In the genomic region with DNA sequence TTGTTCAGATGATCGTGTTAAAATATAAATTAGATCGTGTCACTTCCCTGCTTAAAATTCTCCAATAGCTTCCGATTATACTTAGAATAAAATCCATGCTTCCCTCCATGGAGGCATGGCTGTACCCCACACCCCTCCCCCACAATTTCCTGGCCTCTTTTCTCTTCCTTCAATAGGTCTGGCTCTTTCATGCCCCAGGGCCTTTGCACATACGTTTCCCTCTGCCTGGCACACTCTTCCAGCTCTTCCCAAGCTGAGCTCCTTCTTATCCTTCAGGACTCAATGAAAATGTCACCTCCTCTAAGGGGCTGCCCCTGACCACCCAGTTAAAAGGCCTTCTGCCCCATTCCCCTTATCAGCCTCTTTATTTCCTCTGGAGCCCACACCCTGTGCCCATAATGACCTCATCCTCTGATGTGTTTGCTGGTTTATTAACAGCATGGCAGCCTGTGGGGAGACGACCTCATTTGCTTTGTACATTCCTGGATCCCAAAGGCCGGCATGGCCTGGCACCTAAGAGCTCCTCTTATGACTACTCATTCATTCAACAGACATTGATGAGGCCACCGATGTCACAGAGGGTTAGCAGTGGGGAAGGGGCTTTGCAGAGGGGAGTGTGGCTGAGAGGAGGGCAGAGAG, we compare ENCODE assay signal across 22 cellular contexts. TPM values are rescaled to one million over a fixed set of nuclear protein-coding genes. Genes with fewer than 3 reads are reported as not detected.
A peak's percentile ranks its signal among the peaks of the same experiment; 100 is the strongest.
DNase-seq lines count a peak whose midpoint lies in the region; ATAC-seq, FAIRE-seq and TF ChIP-seq lines count a peak whose summit lies in the region.
"Had no signal": no experiment of that assay in that cellular context is flagged by ENCODE, and none has a peak within 500 bp of the region (broad histone marks: within the 10 kb centered on the region; RNA-seq: fewer than 3 reads in every experiment).

No MANE protein-coding gene starts in this region.

- H3K9me3 Mint-ChIP-seq in astrocyte (ENCODE audit: unreplicated experiment) (peaks cover 1% of the 10 kb centered on the region), endodermal cell (no peaks in the 10 kb centered on the region)
- H3K9me3 Mint-ChIP-seq: H9 had no signal

- CTCF ChIA-PET in HepG2 (lab: Yijun Ruan, JAX; ENCODE audit: low intra/inter-chr PET ratio, low total read pairs), result no interaction called here

- H2BK15ac ChIP-seq in mesendoderm (replicated peaks; ENCODE audit: low read depth), result no peak overlapping the region

- H3K4me1 ChIP-seq in HepG2 (ENCODE audit: insufficient read depth, low read length) (peaks cover 15% of the 10 kb centered on the region), right lobe of liver (no peaks in the 10 kb centered on the region), astrocyte (ENCODE audit: insufficient read depth, low read length) (peaks cover 5% of the 10 kb centered on the region), mesendoderm (ENCODE audit: control insufficient read depth, low read depth, low read length) (peaks cover 10% of the 10 kb centered on the region), endodermal cell (ENCODE audit: control insufficient read depth, insufficient read depth, low read length) (peaks cover 7% of the 10 kb centered on the region)

- H3K9me3 ChIP-seq in HepG2 (ENCODE audit: low read length), result no peaks in the 10 kb centered on the region
- H3K9me3 ChIP-seq in right lobe of liver, result no peaks in the 10 kb centered on the region
- H3K9me3 ChIP-seq in astrocyte (ENCODE audit: insufficient read depth, low read depth, low read length), result no peaks in the 10 kb centered on the region
- H3K9me3 ChIP-seq in endodermal cell (ENCODE audit: control insufficient read depth, low read length), result no peaks in the 10 kb centered on the region
- H3K9me3 ChIP-seq: SK-N-SH had no signal

- peak overlapping the region; percentile 81 for H3K27ac Mint-ChIP-seq in astrocyte (ENCODE audit: unreplicated experiment)
- H3K27ac Mint-ChIP-seq in endodermal cell, result no peak overlapping the region

- no peak overlapping the region for H4K5ac ChIP-seq in mesendoderm (ENCODE audit: low read length)

- H4K8ac ChIP-seq in mesendoderm (ENCODE audit: low read depth, low read length), result no peak overlapping the region

- H3K27me3 Mint-ChIP-seq in astrocyte (ENCODE audit: low read depth, unreplicated experiment) (peaks cover 25% of the 10 kb centered on the region), endodermal cell (ENCODE audit: insufficient read depth) (peaks cover 50% of the 10 kb centered on the region)

- H2AK5ac ChIP-seq in mesendoderm (ENCODE audit: low read length), result peak overlapping the region; percentile 85

- H3K4ac ChIP-seq in mesendoderm (ENCODE audit: low read depth, low read length), result no peak overlapping the region

- 72% methylated on average over 7 of the region's 7 CpGs for WGBS in HepG2 (ENCODE audit: low lambda C conversion rate)
- WGBS in right lobe of liver (ENCODE audit: insufficient coverage, low coverage, low lambda C conversion rate, missing lambda C conversion rate), result 88% methylated on average over 7 of the region's 7 CpGs
- WGBS in mesendoderm (ENCODE audit: extremely low coverage, insufficient coverage, low lambda C conversion rate), result no CpG with 5 or more reads among the region's 7 CpGs
- 95 to 96% methylated on average over 6 to 7 of the region's 7 CpGs for WGBS in endodermal cell (ENCODE audit: insufficient coverage in 1 of 2, insufficient read length in 1 of 2), 2 experiments

- FAIRE-seq in HepG2 (lab: Jason Lieb, UNC) (no peak), astrocyte (lab: Jason Lieb, UNC) (no peak)
- FAIRE-seq: D721Med had no signal

- H3K4me3 Mint-ChIP-seq in astrocyte (ENCODE audit: unreplicated experiment) (peak overlapping the region; percentile 60), endodermal cell (no peak overlapping the region)

- H3K4me1 Mint-ChIP-seq in astrocyte (ENCODE audit: low read depth, unreplicated experiment), result peaks cover 17% of the 10 kb centered on the region
- peaks cover 22% of the 10 kb centered on the region for H3K4me1 Mint-ChIP-seq in endodermal cell

- H3K9ac ChIP-seq in HepG2 (ENCODE audit: insufficient read depth, low read depth, low read length), result no peak overlapping the region
- no peak overlapping the region for H3K9ac ChIP-seq in astrocyte (ENCODE audit: low read length)
- no peak overlapping the region for H3K9ac ChIP-seq in mesendoderm (ENCODE audit: low read length)
- H3K9ac ChIP-seq in endodermal cell (ENCODE audit: extremely low read depth, low read length, poor library complexity, severe bottlenecking), result no peak overlapping the region
- H3K9ac ChIP-seq: SK-N-SH had no signal

- peak overlapping the region; percentile 34 for H3K56ac ChIP-seq in mesendoderm (ENCODE audit: low read length)

- POLR2A ChIA-PET in HepG2 (lab: Yijun Ruan, JAX), result interaction anchor here (0.6 kb wide), 1 partner anchor 64 kb away, joined by 3 read pairs; no protein-coding TSS in a partner anchor

- H3K27me3 ChIP-seq in HepG2 (ENCODE audit: control insufficient read depth in 1 of 2, insufficient read depth in 2 of 2, low read length in 2 of 2), result peaks cover 4 to 8% of the 10 kb centered on the region in 2 experiments; a peak in 3 of 5 replicates
- no peaks in the 10 kb centered on the region for H3K27me3 ChIP-seq in right lobe of liver
- no peaks in the 10 kb centered on the region for H3K27me3 ChIP-seq in astrocyte (ENCODE audit: insufficient read depth, low read length)
- no peaks in the 10 kb centered on the region for H3K27me3 ChIP-seq in mesendoderm (ENCODE audit: insufficient read depth, low read length, poor library complexity)
- peaks cover 5% of the 10 kb centered on the region for H3K27me3 ChIP-seq in endodermal cell (ENCODE audit: control insufficient read depth, insufficient read depth, low read length, poor library complexity, severe bottlenecking)
- no peaks in the 10 kb centered on the region for H3K27me3 ChIP-seq in brain microvascular endothelial cell (replicated peaks)

- H3K4me2 ChIP-seq in HepG2 (ENCODE audit: low read depth, low read length), result no peak overlapping the region
- no peak overlapping the region for H3K4me2 ChIP-seq in astrocyte (ENCODE audit: low read length)
- no peak overlapping the region for H3K4me2 ChIP-seq in mesendoderm (ENCODE audit: low read length)
- H3K4me2 ChIP-seq: SK-N-SH had no signal

- H2BK5ac ChIP-seq in mesendoderm (ENCODE audit: low read length), result no peak overlapping the region

- ATAC-seq in HepG2 (no peak), right lobe of liver (no peak), left lobe of liver (no peak)
- ATAC-seq: Panc1 had no signal

- H3K23ac ChIP-seq in mesendoderm (ENCODE audit: low read length), result no peak overlapping the region

- H2AFZ ChIP-seq in HepG2 (ENCODE audit: low read length), result no peak overlapping the region
- H2AFZ ChIP-seq in astrocyte (ENCODE audit: low read depth, low read length), result no peak overlapping the region

- no TSS peak for BruUV-seq in HepG2 (replicated peaks; lab: Mats Ljungman, UMichigan)

- in situ Hi-C loops in HepG2 (cut with HindIII; ENCODE audit: extremely low pct_ligation_motif_present, low pct_unique_long_range_greater_than_20kb) (no loop called here), brain microvascular endothelial cell (cut with HindIII; ENCODE audit: low pct_ligation_motif_present, low sequenced_read_pairs) (no loop called here)

- H3K79me2 ChIP-seq in HepG2 (ENCODE audit: insufficient read depth, low read length), result no peaks in the 10 kb centered on the region
- H3K79me2 ChIP-seq in astrocyte (ENCODE audit: insufficient read depth, low read length), result no peaks in the 10 kb centered on the region
- no peaks in the 10 kb centered on the region for H3K79me2 ChIP-seq in mesendoderm (ENCODE audit: control insufficient read depth, insufficient read depth, low read length)

- no peak for TF ChIP-seq RAD21 in HepG2 (CRISPR knock-in tag; IDR thresholded peaks at IDR 0.05)

- H4K20me1 ChIP-seq in HepG2 (ENCODE audit: insufficient read depth, low read length) (peaks cover 27% of the 10 kb centered on the region; the same call in 1 of the 2 replicates), astrocyte (ENCODE audit: insufficient read depth, low read length) (no peaks in the 10 kb centered on the region)

- TF ChIP-seq CTCF in HepG2 (CRISPR knock-in tag; IDR thresholded peaks at IDR 0.05), result no peak
- TF ChIP-seq CTCF in right lobe of liver (IDR thresholded peaks at IDR 0.05), result no peak
- no peak for TF ChIP-seq CTCF in astrocyte (IDR thresholded peaks at IDR 0.05; ENCODE audit: insufficient read depth, low read depth, low read length)
- TF ChIP-seq CTCF in endodermal cell (conservative IDR thresholded peaks at IDR 0.05), result no peak
- TF ChIP-seq CTCF in brain microvascular endothelial cell (IDR thresholded peaks at IDR 0.05; ENCODE audit: low read depth, low read length, missing control alignments), result no peak

- no peak for TF ChIP-seq EP300 in HepG2 (IDR thresholded peaks at IDR 0.05; ENCODE audit: low read depth in 2 of 2, low read length in 2 of 2)
- TF ChIP-seq EP300 in HepG2 (CRISPR knock-in tag; IDR thresholded peaks at IDR 0.05; ENCODE audit: borderline replicate concordance), result no peak

- no peak overlapping the region for H3K18ac ChIP-seq in mesendoderm (ENCODE audit: low read length)

- DNase-seq in HepG2 (ENCODE audit: low spot score), result no peak
- DNase-seq in right lobe of liver, result no peak
- no peak for DNase-seq in astrocyte (ENCODE audit: low read depth)
- DNase-seq in mesendoderm, result no peak
- DNase-seq in endodermal cell, result no peak
- no peak for DNase-seq in brain microvascular endothelial cell
- no peak for DNase-seq in C1 segment of cervical spinal cord (lab: John Stamatoyannopoulos, UW)
- no peak for DNase-seq in left lobe of liver (ENCODE audit: low spot score)
- DNase-seq: H9, KG1, NCI-H1092 treated with DMSO at 0.1 percent for 48 hours, NCI-H1436 treated with DMSO at 0.1 percent for 48 hours, NCI-H1930, NCI-H2227 treated with DMSO at 0.1 percent for 48 hours, NCI-H510A treated with DMSO at 0.1 percent for 48 hours, NCI-H774, SIG-M5, SK-N-SH had no signal

- intact Hi-C loops in HepG2 (cut with micrococcal nuclease; ENCODE audit: unreplicated experiment) (no loop called here), right lobe of liver (cut with DNase I) (no loop called here)

- no peaks in the 10 kb centered on the region for H3K36me3 Mint-ChIP-seq in astrocyte (ENCODE audit: low read depth, unreplicated experiment)
- H3K36me3 Mint-ChIP-seq in endodermal cell (ENCODE audit: low read depth), result no peaks in the 10 kb centered on the region

- H3K79me1 ChIP-seq in mesendoderm (ENCODE audit: low read length), result no peaks in the 10 kb centered on the region

- no peak for TF ChIP-seq POLR2A in HepG2 (IDR thresholded peaks at IDR 0.05; ENCODE audit: insufficient read depth in 1 of 2, low read depth in 2 of 2, low read length in 2 of 2)
- no peak for TF ChIP-seq POLR2A in right lobe of liver (IDR thresholded peaks at IDR 0.05)

- no peak overlapping the region for H3K4me3 ChIP-seq in HepG2 (replicated peaks in 1 of 3; ENCODE audit: insufficient read depth in 1 of 3, low read depth in 2 of 3, low read length in 3 of 3)
- H3K4me3 ChIP-seq in right lobe of liver, result no peak overlapping the region
- no peak overlapping the region for H3K4me3 ChIP-seq in astrocyte (ENCODE audit: insufficient read depth, low read depth, low read length)
- no peak overlapping the region for H3K4me3 ChIP-seq in mesendoderm (ENCODE audit: low read length)
- no peak overlapping the region for H3K4me3 ChIP-seq in endodermal cell (ENCODE audit: low read length)
- no peak overlapping the region for H3K4me3 ChIP-seq in brain microvascular endothelial cell (ENCODE audit: low read depth, low read length)

- H2BK120ac ChIP-seq in mesendoderm (ENCODE audit: low read depth, low read length), result no peak overlapping the region

- H3K27ac ChIP-seq in HepG2 (ENCODE audit: extremely low read length, insufficient read depth, low read length), result no peak overlapping the region
- no peak overlapping the region for H3K27ac ChIP-seq in right lobe of liver
- no peak overlapping the region for H3K27ac ChIP-seq in astrocyte (ENCODE audit: low read depth, low read length)
- no peak overlapping the region for H3K27ac ChIP-seq in mesendoderm (ENCODE audit: low read depth, low read length)
- H3K27ac ChIP-seq in endodermal cell (ENCODE audit: low read depth, low read length), result no peak overlapping the region
- H3K27ac ChIP-seq in brain microvascular endothelial cell, result no peak overlapping the region
- H3K27ac ChIP-seq: 22Rv1 had no signal

- no peaks in the 10 kb centered on the region for H3K36me3 ChIP-seq in HepG2 (replicated peaks in 1 of 2; ENCODE audit: control insufficient read depth in 1 of 2, insufficient read depth in 2 of 2, low read length in 2 of 2)
- no peaks in the 10 kb centered on the region for H3K36me3 ChIP-seq in right lobe of liver
- no peaks in the 10 kb centered on the region for H3K36me3 ChIP-seq in astrocyte (ENCODE audit: insufficient read depth, low read length)
- no peaks in the 10 kb centered on the region for H3K36me3 ChIP-seq in mesendoderm (ENCODE audit: control insufficient read depth, insufficient read depth, low read length)
- no peaks in the 10 kb centered on the region for H3K36me3 ChIP-seq in endodermal cell (ENCODE audit: control insufficient read depth, insufficient read depth, low read length)
- no peaks in the 10 kb centered on the region for H3K36me3 ChIP-seq in brain microvascular endothelial cell (replicated peaks)

RNA-seq across cellular contexts. Expression of a gene that starts 9.0 kb away (rescaled TPM):
- total RNA-seq in HepG2 (2016; rRNA removed; fragmentation: Illumina TruSeq; extraction: Trizol), result 0.02 TPM in 1 of 2 replicates, not detected in the other
- total RNA-seq in HepG2 (2016; cell fraction: cytosol; rRNA removed; fragmentation: Illumina TruSeq; extraction: Trizol; ENCODE audit: low read depth), result not detected in 2 replicates
- total RNA-seq in HepG2 (2016; cell fraction: insoluble cytoplasmic fraction; rRNA removed; fragmentation: Illumina TruSeq; extraction: Trizol), result not detected in 2 replicates
- not detected in 2 replicates for total RNA-seq in HepG2 (2016; cell fraction: membrane; rRNA removed; fragmentation: Illumina TruSeq; extraction: Trizol)
- total RNA-seq in HepG2 (2016; cell fraction: nucleus; rRNA removed; fragmentation: Illumina TruSeq; extraction: Trizol), result 0.09 TPM in 1 of 2 replicates, not detected in the other
- polyA plus RNA-seq in HepG2 (2011; rRNA removed), result 0.08 TPM in 2 replicates
- polyA plus RNA-seq in HepG2 (2011; cell fraction: cytosol; rRNA removed), result 0.03 TPM in 2 replicates
- 0.06 and 0.10 TPM in 2 replicates for polyA plus RNA-seq in HepG2 (2011; cell fraction: nucleus; rRNA removed)
- 0.28 and 0.32 TPM in 2 replicates for polyA plus RNA-seq in HepG2 (2012)
- not detected in 2 replicates for polyA plus RNA-seq in HepG2 (2016; cell fraction: cytosol; fragmentation: Illumina TruSeq; extraction: Trizol; ENCODE audit: low read depth)
- 0.10 TPM in 1 of 2 replicates, not detected in the other for polyA plus RNA-seq in HepG2 (2016; cell fraction: insoluble cytoplasmic fraction; fragmentation: Illumina TruSeq; extraction: Trizol; ENCODE audit: low read depth)
- polyA plus RNA-seq in HepG2 (2016; cell fraction: membrane; fragmentation: Illumina TruSeq; extraction: Trizol; ENCODE audit: low read depth), result not detected in 2 replicates
- polyA plus RNA-seq in HepG2 (2016; cell fraction: nucleus; fragmentation: Illumina TruSeq; extraction: Trizol; ENCODE audit: insufficient read depth, low read depth), result not detected in 2 replicates
- 0.07 and 0.22 TPM in 2 replicates for polyA minus RNA-seq in HepG2 (2011; rRNA and poly(A)+ RNA removed; ENCODE audit: low replicate concordance)
- 0.18 and 0.20 TPM in 2 replicates for polyA minus RNA-seq in HepG2 (2011; cell fraction: cytosol; rRNA and poly(A)+ RNA removed)
- polyA minus RNA-seq in HepG2 (2011; cell fraction: nucleus; rRNA and poly(A)+ RNA removed), result 0.39 TPM in 1 of 2 replicates, not detected in the other
- total RNA-seq in right lobe of liver, result under 1 TPM in 1 of 6 experiments, not detected in 5; 0.12 TPM
- 0.20 and 0.41 TPM in 2 replicates for total RNA-seq in astrocyte
- 0.03 TPM for polyA plus RNA-seq in mesendoderm (2013, experiment 1 of 2)
- polyA plus RNA-seq in mesendoderm (2013, experiment 2 of 2), result 0.03 TPM
- total RNA-seq in endodermal cell, result not detected
- polyA plus RNA-seq in endodermal cell (2013, experiment 1 of 2), result 4.2 TPM
- 3.8 TPM for polyA plus RNA-seq in endodermal cell (2013, experiment 2 of 2)
- total RNA-seq in left lobe of liver, result not detected
- total RNA-seq: HT1080 had no signal

RNA-seq across cellular contexts. Expression of a gene that starts 40.5 kb away (rescaled TPM):
- total RNA-seq in HepG2 (2016; rRNA removed; fragmentation: Illumina TruSeq; extraction: Trizol), result 58.8 and 78.7 TPM in 2 replicates
- 20.2 and 22.1 TPM in 2 replicates for total RNA-seq in HepG2 (2016; cell fraction: cytosol; rRNA removed; fragmentation: Illumina TruSeq; extraction: Trizol; ENCODE audit: low read depth)
- total RNA-seq in HepG2 (2016; cell fraction: insoluble cytoplasmic fraction; rRNA removed; fragmentation: Illumina TruSeq; extraction: Trizol), result 63.7 and 75.6 TPM in 2 replicates
- 29.1 and 30.2 TPM in 2 replicates for total RNA-seq in HepG2 (2016; cell fraction: membrane; rRNA removed; fragmentation: Illumina TruSeq; extraction: Trizol)
- total RNA-seq in HepG2 (2016; cell fraction: nucleus; rRNA removed; fragmentation: Illumina TruSeq; extraction: Trizol), result 37.3 and 37.7 TPM in 2 replicates
- polyA plus RNA-seq in HepG2 (2011; rRNA removed), result 130 TPM in 2 replicates
- polyA plus RNA-seq in HepG2 (2011; cell fraction: cytosol; rRNA removed), result 108 and 143 TPM in 2 replicates
- 193 and 235 TPM in 2 replicates for polyA plus RNA-seq in HepG2 (2011; cell fraction: nucleus; rRNA removed)
- polyA plus RNA-seq in HepG2 (2012), result 62.7 and 68.2 TPM in 2 replicates
- polyA plus RNA-seq in HepG2 (2016; cell fraction: cytosol; fragmentation: Illumina TruSeq; extraction: Trizol; ENCODE audit: low read depth), result 38.9 TPM in 2 replicates
- 103 and 127 TPM in 2 replicates for polyA plus RNA-seq in HepG2 (2016; cell fraction: insoluble cytoplasmic fraction; fragmentation: Illumina TruSeq; extraction: Trizol; ENCODE audit: low read depth)
- polyA plus RNA-seq in HepG2 (2016; cell fraction: membrane; fragmentation: Illumina TruSeq; extraction: Trizol; ENCODE audit: low read depth), result 42.5 and 43.1 TPM in 2 replicates
- polyA plus RNA-seq in HepG2 (2016; cell fraction: nucleus; fragmentation: Illumina TruSeq; extraction: Trizol; ENCODE audit: insufficient read depth, low read depth), result 108 and 115 TPM in 2 replicates
- 120 and 135 TPM in 2 replicates for polyA minus RNA-seq in HepG2 (2011; rRNA and poly(A)+ RNA removed; ENCODE audit: low replicate concordance)
- polyA minus RNA-seq in HepG2 (2011; cell fraction: cytosol; rRNA and poly(A)+ RNA removed), result 51.3 and 59.5 TPM in 2 replicates
- polyA minus RNA-seq in HepG2 (2011; cell fraction: nucleus; rRNA and poly(A)+ RNA removed), result 31.7 and 32.2 TPM in 2 replicates
- 10 to 100 TPM; 23.2 to 35.3 (median 24.7) TPM for total RNA-seq in right lobe of liver
- 77.9 and 78.5 TPM in 2 replicates for total RNA-seq in astrocyte
- 82.6 TPM for polyA plus RNA-seq in mesendoderm (2013, experiment 1 of 2)
- polyA plus RNA-seq in mesendoderm (2013, experiment 2 of 2), result 80.4 TPM
- 10 to 100 TPM; 87.7 to 95.1 TPM for total RNA-seq in endodermal cell
- polyA plus RNA-seq in endodermal cell (2013, experiment 1 of 2), result 147 TPM
- 134 TPM for polyA plus RNA-seq in endodermal cell (2013, experiment 2 of 2)
- 22.8 TPM for total RNA-seq in left lobe of liver

RNA-seq across cellular contexts. Expression of a gene that starts 52.3 kb away (rescaled TPM):
- total RNA-seq in HepG2 (2016; rRNA removed; fragmentation: Illumina TruSeq; extraction: Trizol) (393 and 406 TPM in 2 replicates), right lobe of liver (100 to 1,000 TPM; 144 to 385 (median 177) TPM), astrocyte (274 and 289 TPM in 2 replicates), endodermal cell (100 to 1,000 TPM; 258 to 298 TPM), left lobe of liver (182 TPM)
- total RNA-seq in HepG2 (2016; cell fraction: cytosol; rRNA removed; fragmentation: Illumina TruSeq; extraction: Trizol; ENCODE audit: low read depth), result 208 and 256 TPM in 2 replicates
- total RNA-seq in HepG2 (2016; cell fraction: insoluble cytoplasmic fraction; rRNA removed; fragmentation: Illumina TruSeq; extraction: Trizol), result 417 and 435 TPM in 2 replicates
- total RNA-seq in HepG2 (2016; cell fraction: membrane; rRNA removed; fragmentation: Illumina TruSeq; extraction: Trizol), result 247 and 301 TPM in 2 replicates
- 164 and 188 TPM in 2 replicates for total RNA-seq in HepG2 (2016; cell fraction: nucleus; rRNA removed; fragmentation: Illumina TruSeq; extraction: Trizol)
- 202 and 217 TPM in 2 replicates for polyA plus RNA-seq in HepG2 (2011; rRNA removed)
- polyA plus RNA-seq in HepG2 (2011; cell fraction: cytosol; rRNA removed), result 241 and 483 TPM in 2 replicates
- polyA plus RNA-seq in HepG2 (2011; cell fraction: nucleus; rRNA removed), result 200 and 266 TPM in 2 replicates
- polyA plus RNA-seq in HepG2 (2012), result 160 and 192 TPM in 2 replicates
- 231 and 257 TPM in 2 replicates for polyA plus RNA-seq in HepG2 (2016; cell fraction: cytosol; fragmentation: Illumina TruSeq; extraction: Trizol; ENCODE audit: low read depth)
- polyA plus RNA-seq in HepG2 (2016; cell fraction: insoluble cytoplasmic fraction; fragmentation: Illumina TruSeq; extraction: Trizol; ENCODE audit: low read depth), result 441 and 468 TPM in 2 replicates
- polyA plus RNA-seq in HepG2 (2016; cell fraction: membrane; fragmentation: Illumina TruSeq; extraction: Trizol; ENCODE audit: low read depth), result 285 and 298 TPM in 2 replicates
- 310 TPM in 2 replicates for polyA plus RNA-seq in HepG2 (2016; cell fraction: nucleus; fragmentation: Illumina TruSeq; extraction: Trizol; ENCODE audit: insufficient read depth, low read depth)
- polyA minus RNA-seq in HepG2 (2011; rRNA and poly(A)+ RNA removed; ENCODE audit: low replicate concordance), result 341 and 520 TPM in 2 replicates
- polyA minus RNA-seq in HepG2 (2011; cell fraction: cytosol; rRNA and poly(A)+ RNA removed), result 121 and 141 TPM in 2 replicates
- 24.2 and 29.4 TPM in 2 replicates for polyA minus RNA-seq in HepG2 (2011; cell fraction: nucleus; rRNA and poly(A)+ RNA removed)
- 485 TPM for polyA plus RNA-seq in mesendoderm (2013, experiment 1 of 2)
- polyA plus RNA-seq in mesendoderm (2013, experiment 2 of 2), result 460 TPM
- polyA plus RNA-seq in endodermal cell (2013, experiment 1 of 2), result 420 TPM
- 373 TPM for polyA plus RNA-seq in endodermal cell (2013, experiment 2 of 2)
